10 cellular contexts compared by ENCODE assay signal in genomic region chr10:97024181-97025073, GRCh38.
DNase-seq lines count a peak whose midpoint lies in the region; ATAC-seq and TF ChIP-seq lines count a peak whose summit lies in the region.
"Had no signal": no experiment of that assay in that cellular context is flagged by ENCODE, and none has a peak within 500 bp of the region (broad histone marks: within the 10 kb centered on the region; RNA-seq: fewer than 3 reads in every experiment).

No MANE protein-coding gene starts in this region.

- peak; percentile 54 for DNase-seq in GM13977 (ENCODE audit: low spot score)
- DNase-seq in SJSA1 (ENCODE audit: low read depth in 1 of 2, low spot score in 2 of 2) = peak; percentile 69 to 83
- peak; percentile 15 for DNase-seq in foreskin melanocyte
- no peak for DNase-seq in skeletal muscle cell (ENCODE audit: low read depth)
- DNase-seq in NCI-H2171 (lab: John Stamatoyannopoulos, UW) = no peak
- DNase-seq in HUDEP-2 (lab: John Stamatoyannopoulos, UW; ENCODE audit: unreplicated experiment in 76 of 76) = no peak
- DNase-seq: cortex of kidney, T-helper 2 cell had no signal

- no peak for TF ChIP-seq CTCF in GM13977 (IDR thresholded peaks at IDR 0.05; ENCODE audit: extremely low read depth, insufficient read depth, missing control alignments)

- H3K36me3 ChIP-seq in SJSA1 = no peaks in the 10 kb centered on the region

- peak overlapping the region; percentile 55 for H3K27ac ChIP-seq in SJSA1

- H3K4me1 ChIP-seq in SJSA1 (replicated peaks) = peaks cover 37% of the 10 kb centered on the region

- H3K9me3 ChIP-seq in SJSA1 (replicated peaks) = no peaks in the 10 kb centered on the region

- ATAC-seq in GM18867 (IDR thresholded peaks at IDR 0.05; ENCODE audit: unreplicated experiment) (no peak), HG02759 (IDR thresholded peaks at IDR 0.05; ENCODE audit: unreplicated experiment) (no peak)

- H3K27me3 ChIP-seq in SJSA1 (replicated peaks) = 0 out of 2 replicates have a peak, but pooled peaks cover 2% of the 10 kb centered on the region

- in situ Hi-C loops in GM13977 (cut with MboI; ENCODE audit: low pct_unique_long_range_greater_than_20kb, low sequenced_read_pairs, unreplicated experiment) = loop anchor here (25.0 kb wide), 1 partner anchor 637 kb away; no protein-coding TSS in a partner anchor

- no peak overlapping the region for H3K4me3 ChIP-seq in SJSA1
- peak overlapping the region; percentile 6 for H3K4me3 ChIP-seq in skeletal muscle cell (ENCODE audit: low read depth, low read length)

Comparison
In these comparisons a context has a peak if more than half of its experiments do, and no peak if none do; other contexts are left out.
1. DNase-seq: peak in GM13977 (single experiment), SJSA1 (2 of 2) and foreskin melanocyte (single experiment); none in skeletal muscle cell (single experiment), NCI-H2171 (single experiment) and HUDEP-2 (0 of 76).